ENCODE assay signal across 34 cellular contexts in genomic region chr17:66749217-66749832, GRCh38.
"Had no signal": no experiment of that assay in that cellular context is flagged by ENCODE, and none has a peak within 500 bp of the region (broad histone marks: within the 10 kb centered on the region; RNA-seq: fewer than 3 reads in every experiment).

No MANE protein-coding gene starts in this region.

- H3K36me3 ChIP-seq: adrenal gland, cardiac muscle cell, colonic mucosa, gastrocnemius medialis, left ventricle myocardium inferior, pancreas, prostate gland, WERI-Rb-1 had no signal

- H3K9me3 ChIP-seq: adrenal gland, body of pancreas, colonic mucosa, gastrocnemius medialis, left ventricle myocardium inferior, mucosa of descending colon, pancreas, prostate gland, tibial nerve had no signal

- H3K4me1 Mint-ChIP-seq: activated CD8-positive, alpha-beta memory T cell treated with anti-CD3 and anti-CD28 coated beads, Interleukin-2, amount 10 ng/mL, durations not matched to agents 7 days and 5 days; activated naive CD8-positive, alpha-beta T cell treated with anti-CD3 and anti-CD28 coated beads for 36 hours had no signal

- H3K4me1 ChIP-seq: adrenal gland, body of pancreas, colonic mucosa, left ventricle myocardium inferior, pancreas, prostate gland, tibial nerve had no signal

- ATAC-seq: activated CD4-positive, CD25-positive, alpha-beta regulatory T cell treated with anti-CD3 and anti-CD28 coated beads, Interleukin-2, amount 50 U/mL, for 24 hours; activated CD8-positive, alpha-beta memory T cell treated with anti-CD3 and anti-CD28 coated beads, Interleukin-2, amount 10 ng/mL, durations not matched to agents 7 days and 5 days; activated CD8-positive, alpha-beta T cell treated with anti-CD3 and anti-CD28 coated beads, Interleukin-2, amount 10 ng/mL, durations not matched to agents 7 days and 5 days; body of pancreas; mucosa of descending colon; pancreas; sciatic nerve had no signal

- H3K4me3 ChIP-seq: adrenal gland, body of pancreas, cardiac muscle cell, colonic mucosa, dorsolateral prefrontal cortex, gastrocnemius medialis, hepatocyte, left ventricle myocardium inferior, lung, mucosa of descending colon, pancreas, prostate gland, SK-N-MC, tibial nerve had no signal

- H3K9me3 Mint-ChIP-seq: activated naive CD8-positive, alpha-beta T cell treated with anti-CD3 and anti-CD28 coated beads for 36 hours; nephron; T-helper 1 cell treated with Interleukin-12 subunit alpha and Interleukin-12 subunit beta and Interleukin-4 antibody, amounts not matched to agents 30 μg/mL and 1 μg/mL, for 36 hours had no signal

- H3K4me3 Mint-ChIP-seq: activated CD8-positive, alpha-beta memory T cell treated with anti-CD3 and anti-CD28 coated beads, Interleukin-2, amount 10 ng/mL, durations not matched to agents 7 days and 5 days; activated CD8-positive, alpha-beta T cell treated with anti-CD3 and anti-CD28 coated beads, Interleukin-2, amount 10 ng/mL, durations not matched to agents 7 days and 5 days; activated naive CD8-positive, alpha-beta T cell treated with anti-CD3 and anti-CD28 coated beads for 36 hours; nephron; T-helper 1 cell treated with Interleukin-12 subunit alpha and Interleukin-12 subunit beta and Interleukin-4 antibody, amounts not matched to agents 30 μg/mL and 1 μg/mL, for 36 hours had no signal

- H3K27me3 ChIP-seq: adrenal gland, body of pancreas, cardiac muscle cell, colonic mucosa, dorsolateral prefrontal cortex, gastrocnemius medialis, hepatocyte, pancreas, tibial nerve had no signal

- H2AFZ ChIP-seq: hepatocyte had no signal

- H3K27ac Mint-ChIP-seq: activated CD8-positive, alpha-beta memory T cell treated with anti-CD3 and anti-CD28 coated beads, Interleukin-2, amount 10 ng/mL, durations not matched to agents 7 days and 5 days; activated CD8-positive, alpha-beta T cell treated with anti-CD3 and anti-CD28 coated beads, Interleukin-2, amount 10 ng/mL, durations not matched to agents 7 days and 5 days; activated naive CD8-positive, alpha-beta T cell treated with anti-CD3 and anti-CD28 coated beads for 36 hours; nephron had no signal

- H3K27ac ChIP-seq: adrenal gland, body of pancreas, cardiac muscle cell, colonic mucosa, dorsolateral prefrontal cortex, gastrocnemius medialis, hepatocyte, left ventricle myocardium inferior, pancreas, prostate gland, SK-N-MC, tibial nerve, WERI-Rb-1 had no signal

- H3K4me2 ChIP-seq: hepatocyte had no signal

- H3K27me3 Mint-ChIP-seq: activated CD8-positive, alpha-beta memory T cell treated with anti-CD3 and anti-CD28 coated beads, Interleukin-2, amount 10 ng/mL, durations not matched to agents 7 days and 5 days; activated naive CD8-positive, alpha-beta T cell treated with anti-CD3 and anti-CD28 coated beads for 36 hours had no signal

- DNase-seq: activated CD4-positive, alpha-beta T cell treated with anti-CD3 and anti-CD28 coated beads for 48 hours; activated CD8-positive, alpha-beta memory T cell treated with anti-CD3 and anti-CD28 coated beads, Interleukin-2, amount 10 ng/mL, durations not matched to agents 7 days and 5 days; activated CD8-positive, alpha-beta T cell treated with anti-CD3 and anti-CD28 coated beads, Interleukin-2, amount 10 ng/mL, durations not matched to agents 7 days and 5 days; activated gamma-delta T cell treated with Interleukin-2 at 50 U/mL for 16 hours; activated naive CD8-positive, alpha-beta T cell treated with anti-CD3 and anti-CD28 coated beads for 36 hours; adrenal gland; aorta; body of pancreas; cerebellar nuclear complex; colonic mucosa; dorsolateral prefrontal cortex; effector memory CD4-positive, alpha-beta T cell; gastrocnemius medialis; islet precursor cell; left ventricle myocardium inferior; mesendoderm; mucosa of descending colon; small intestine; stimulated activated CD4-positive, alpha-beta T cell treated with anti-CD3 and anti-CD28 coated beads, Interleukin-2, amount 100 ng/mL, for 24 hours; stimulated activated naive CD4-positive, alpha-beta T cell treated with Interleukin-2 at 50 U/mL for 16 hours; SW 1271; T-helper 9 cell; WERI-Rb-1 had no signal
